In genomic region chr13:66765559-66765958, GRCh38 we compare ENCODE assay signal across 12 cellular contexts.
DNase-seq lines count a peak whose midpoint lies in the region; ATAC-seq, FAIRE-seq and TF ChIP-seq lines count a peak whose summit lies in the region.
"Had no signal": no experiment of that assay in that cellular context is flagged by ENCODE, and none has a peak within 500 bp of the region (broad histone marks: within the 10 kb centered on the region; RNA-seq: fewer than 3 reads in every experiment).

No MANE protein-coding gene starts in this region.

- FAIRE-seq in bronchial epithelial cell (lab: Jason Lieb, UNC) = no peak

- ATAC-seq in Right ventricle myocardium superior (ENCODE audit: poor library complexity) = no peak
- ATAC-seq: CD8-positive, alpha-beta T cell had no signal

- no peaks in the 10 kb centered on the region for H3K36me3 ChIP-seq in bronchial epithelial cell (ENCODE audit: control insufficient read depth, insufficient read depth, low read length)

- no peaks in the 10 kb centered on the region for H3K27me3 ChIP-seq in bronchial epithelial cell (ENCODE audit: control insufficient read depth, insufficient read depth, low read length)

- DNase-seq in DMS53 (lab: John Stamatoyannopoulos, UW) (peak; percentile 0), DMS53 treated with DMSO at 0.1 percent for 48 hours (lab: John Stamatoyannopoulos, UW; ENCODE audit: unreplicated experiment) (no peak), HuH-7 (ENCODE audit: low spot score) (peak; percentile 4), NCI-H748 treated with DMSO at 0.1 percent for 48 hours (lab: John Stamatoyannopoulos, UW) (peak; percentile 33), bronchial epithelial cell (ENCODE audit: low read depth) (peak; percentile 3), NCI-H345 treated with DMSO at 0.1 percent for 48 hours (lab: John Stamatoyannopoulos, UW; ENCODE audit: unreplicated experiment) (no peak), Right ventricle myocardium superior (no peak)
- no peak for DNase-seq in activated CD8-positive, alpha-beta memory T cell treated with anti-CD3 and anti-CD28 coated beads, Interleukin-2, amount 50 U/mL, for 48 hours
- DNase-seq: Caco-2; CD8-positive, alpha-beta T cell; GOT3; H9 had no signal

- no peak overlapping the region for H3K4me3 ChIP-seq in bronchial epithelial cell (ENCODE audit: low read depth, low read length)

- no peak for TF ChIP-seq CTCF in bronchial epithelial cell (IDR thresholded peaks at IDR 0.05; ENCODE audit: insufficient read depth, low read length, severe bottlenecking)

- intact Hi-C loops in Right ventricle myocardium superior (cut with DNase I) = no loop called here

Comparison
In these comparisons a context has a peak if more than half of its experiments do, and no peak if none do; other contexts are left out.
1. DNase-seq: peak in DMS53 (single experiment), HuH-7 (single experiment), NCI-H748 treated with DMSO at 0.1 percent for 48 hours (single experiment) and bronchial epithelial cell (single experiment); none in DMS53 treated with DMSO at 0.1 percent for 48 hours (single experiment), NCI-H345 treated with DMSO at 0.1 percent for 48 hours (single experiment), activated CD8-positive, alpha-beta memory T cell treated with anti-CD3 and anti-CD28 coated beads, Interleukin-2, amount 50 U/mL, for 48 hours (single experiment) and Right ventricle myocardium superior (single experiment).